Comparison of ENCODE assay signal across 31 cellular contexts in genomic region chr5:114206640-114207039, GRCh38.
"Had no signal": no experiment of that assay in that cellular context is flagged by ENCODE, and none has a peak within 500 bp of the region (broad histone marks: within the 10 kb centered on the region; RNA-seq: fewer than 3 reads in every experiment).

No MANE protein-coding gene starts in this region.

- H3K4me1 ChIP-seq: SJCRH30 had no signal

- H3K9me3 ChIP-seq: MG63, SJCRH30 had no signal

- ATAC-seq: Panc1, Right ventricle myocardium inferior had no signal

- H3K27me3 ChIP-seq: MG63 had no signal

- H3K36me3 ChIP-seq: MG63, SJCRH30 had no signal

- H3K27ac ChIP-seq: PC-9, RWPE1, SJCRH30, SK-N-MC had no signal

- DNase-seq: Kasumi-1, KG1, MG63, NCI-H1048, NCI-H1092 treated with DMSO at 0.1 percent for 48 hours, NCI-H1105 treated with DMSO at 0.1 percent for 48 hours, NCI-H1436, NCI-H146, NCI-H1694, NCI-H187 treated with DMSO at 0.1 percent for 48 hours, NCI-H2029, NCI-H2081, NCI-H2171 treated with DMSO at 0.1 percent for 48 hours, NCI-H226, NCI-H446 treated with DMSO at 0.1 percent for 48 hours, NCI-H510A, NCI-H524, NCI-H526, NCI-H69, NCI-H748 treated with DMSO at 0.1 percent for 48 hours, NCI-H82, PC-9, SHP77, SIG-M5, SJCRH30, SW 1271 had no signal

- H3K4me3 ChIP-seq: MG63, PC-9, SJCRH30, SK-N-MC had no signal

- FAIRE-seq: RCC 7860 had no signal
